ENCODE assay signal across 28 cellular contexts in the genomic region with DNA sequence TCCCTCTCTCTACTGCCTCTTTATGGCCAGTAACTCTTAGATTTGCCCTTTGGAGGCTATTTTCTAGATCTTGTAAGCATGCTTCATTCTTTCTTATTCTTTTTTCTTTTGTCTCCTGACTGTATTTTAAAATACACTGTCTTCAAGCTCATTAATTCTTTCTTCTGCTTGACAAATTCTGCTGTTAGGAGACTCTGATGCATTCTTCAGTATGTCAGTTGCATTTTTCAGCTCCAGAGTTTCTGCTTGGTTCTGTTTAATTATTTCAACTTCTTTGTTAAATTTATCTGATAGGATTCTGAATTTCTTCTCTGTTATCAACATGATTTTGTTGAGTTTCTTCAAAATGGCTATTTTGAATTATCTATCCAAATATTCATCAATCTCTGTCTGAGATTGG.
"Had no signal": no experiment of that assay in that cellular context is flagged by ENCODE, and none has a peak within 500 bp of the region (broad histone marks: within the 10 kb centered on the region; RNA-seq: fewer than 3 reads in every experiment).

No MANE protein-coding gene starts in this region.

- H3K9me3 ChIP-seq: colonic mucosa, gastroesophageal sphincter had no signal

- FAIRE-seq: endothelial cell of umbilical vein, frontal cortex had no signal

- H3K27me3 Mint-ChIP-seq: dendritic cell treated with granulocyte-macrophage colony-stimulating factor and Interleukin-4, amounts not matched to agents 40 ng/mL and 50 ng/mL, for 4 days; effector memory CD8-positive, alpha-beta T cell had no signal

- H3K27me3 ChIP-seq: colonic mucosa, dorsolateral prefrontal cortex, esophagus muscularis mucosa, esophagus squamous epithelium, foreskin keratinocyte, gastrocnemius medialis, gastroesophageal sphincter, heart left ventricle, heart right ventricle, hepatocyte had no signal

- DNase-seq: colonic mucosa; cortex of kidney; dermis blood vessel endothelial cell; dorsolateral prefrontal cortex; effector CD4-positive, alpha-beta T cell; effector CD8-positive, alpha-beta T cell; effector memory CD4-positive, alpha-beta T cell; effector memory CD8-positive, alpha-beta T cell; endodermal cell; erythroblast; esophagus squamous epithelium; foreskin fibroblast; foreskin keratinocyte; foreskin melanocyte; gastrocnemius medialis; glutamatergic neuron; head of caudate nucleus; heart right ventricle had no signal

- H3K27ac ChIP-seq: colonic mucosa, coronary artery, dorsolateral prefrontal cortex, epithelial cell of prostate, esophagus muscularis mucosa, esophagus squamous epithelium, foreskin keratinocyte, gastrocnemius medialis, gastroesophageal sphincter, heart left ventricle, heart right ventricle, hepatocyte had no signal

- H3K4me2 ChIP-seq: hepatocyte had no signal

- H3K4me3 ChIP-seq: colonic mucosa, coronary artery, dorsolateral prefrontal cortex, esophagus muscularis mucosa, esophagus squamous epithelium, gastrocnemius medialis, gastroesophageal sphincter, heart left ventricle, heart right ventricle, hepatocyte had no signal

- H3K4me1 ChIP-seq: colonic mucosa, esophagus muscularis mucosa, esophagus squamous epithelium, gastrocnemius medialis, gastroesophageal sphincter, heart right ventricle had no signal

- ATAC-seq: effector memory CD8-positive, alpha-beta T cell; esophagus mucosa; foreskin keratinocyte; gastrocnemius medialis; gastroesophageal sphincter; heart left ventricle; heart right ventricle had no signal

- H3K4me3 Mint-ChIP-seq: dendritic cell treated with granulocyte-macrophage colony-stimulating factor and Interleukin-4, amounts not matched to agents 40 ng/mL and 50 ng/mL, for 4 days; effector memory CD8-positive, alpha-beta T cell; endodermal cell had no signal

- H3K36me3 ChIP-seq: colonic mucosa had no signal

- H3K4me1 Mint-ChIP-seq: endodermal cell had no signal

- H3K9me3 Mint-ChIP-seq: effector memory CD8-positive, alpha-beta T cell; endodermal cell had no signal

- H2AFZ ChIP-seq: hepatocyte had no signal

- H3K27ac Mint-ChIP-seq: dendritic cell treated with granulocyte-macrophage colony-stimulating factor and Interleukin-4, amounts not matched to agents 40 ng/mL and 50 ng/mL, for 4 days; effector memory CD8-positive, alpha-beta T cell; endodermal cell had no signal
